ENCODE assay signal across 23 cellular contexts in the genomic region with DNA sequence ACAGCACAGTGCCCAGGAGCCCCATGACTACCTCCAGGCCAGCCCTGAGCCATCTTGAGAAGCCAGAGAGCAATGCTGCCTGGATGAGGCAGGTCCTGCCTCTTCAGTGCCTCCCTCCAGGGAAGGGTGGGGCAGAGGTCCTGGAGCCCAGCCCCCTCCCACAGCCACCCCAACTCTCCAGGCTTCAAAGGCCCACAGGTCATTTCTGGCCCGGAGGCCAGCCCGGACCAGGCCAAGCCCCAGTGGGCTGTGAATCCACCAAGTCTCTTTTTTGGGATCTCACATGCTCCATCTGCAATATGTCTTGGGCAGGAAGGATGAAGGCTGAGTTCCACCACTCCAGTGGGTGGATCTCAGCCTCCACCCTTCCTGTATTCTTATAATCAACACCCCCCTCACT. TPM values are rescaled to one million over a fixed set of nuclear protein-coding genes. Genes with fewer than 3 reads are reported as not detected.
DNase-seq lines count a peak whose midpoint lies in the region; ATAC-seq and TF ChIP-seq lines count a peak whose summit lies in the region.
"Had no signal": no experiment of that assay in that cellular context is flagged by ENCODE, and none has a peak within 500 bp of the region (broad histone marks: within the 10 kb centered on the region; RNA-seq: fewer than 3 reads in every experiment).

No MANE protein-coding gene starts in this region.

- no peak overlapping the region for H3K4me3 Mint-ChIP-seq in mesothelial cell of epicardium
- H3K4me3 Mint-ChIP-seq: CD14-positive monocyte; CD8-positive, alpha-beta memory T cell; IgD-negative memory B cell had no signal

- H3K27ac ChIP-seq in cardiac muscle cell (peak overlapping the region; percentile 65), heart left ventricle (no peak overlapping the region), WERI-Rb-1 (peak overlapping the region; percentile 35), trophoblast cell (ENCODE audit: low read depth, low read length) (no peak overlapping the region), SK-N-SH (ENCODE audit: low read depth in 2 of 2, low read length in 1 of 2) (no peak overlapping the region)
- H3K27ac ChIP-seq: KMS-11 had no signal

- H3K4me1 ChIP-seq in cardiac muscle cell (ENCODE audit: low read depth) = peaks cover 38% of the 10 kb centered on the region
- H3K4me1 ChIP-seq in heart left ventricle = peaks cover 0 to 17% (median 0%) of the 10 kb centered on the region in 12 donors
- peaks cover 17 to 19% of the 10 kb centered on the region in 2 experiments for H3K4me1 ChIP-seq in trophoblast cell (ENCODE audit: control insufficient read depth in 1 of 2, insufficient read depth in 2 of 2, low read length in 2 of 2)
- H3K4me1 ChIP-seq in SK-N-SH (ENCODE audit: control insufficient read depth in 1 of 2, insufficient read depth in 2 of 2, low read depth in 1 of 2, low read length in 1 of 2) = peaks cover 25 to 28% of the 10 kb centered on the region in 2 experiments; a peak in 2 of 4 replicates

- no peak overlapping the region for H2BK5ac ChIP-seq in trophoblast cell (ENCODE audit: low read depth, low read length, poor library complexity)

- H3K4me2 ChIP-seq in trophoblast cell (ENCODE audit: low read length) (no peak overlapping the region), SK-N-SH (no peak overlapping the region)
- H3K4me2 ChIP-seq: KMS-11 had no signal

- 63 to 85% (median 74%) methylated on average over 2 of the region's 2 CpGs for WGBS in heart left ventricle, 4 donors
- no CpG with 5 or more reads among the region's 2 CpGs for WGBS in trophoblast cell (ENCODE audit: extremely low coverage, insufficient coverage, insufficient read length)
- WGBS in SK-N-SH (ENCODE audit: low lambda C conversion rate) = 90% methylated on average over 2 of the region's 2 CpGs

- CTCF ChIA-PET in SK-N-SH (lab: Yijun Ruan, JAX) = interaction anchor here (0.7 to 2.4 kb wide), 6 partner anchors 9 to 233 kb away, joined by 3 to 11 read pairs (median 5); no protein-coding TSS in a partner anchor

- no peaks in the 10 kb centered on the region for H3K36me3 Mint-ChIP-seq in mesothelial cell of epicardium
- H3K36me3 Mint-ChIP-seq: CD14-positive monocyte; CD8-positive, alpha-beta memory T cell; IgD-negative memory B cell had no signal

- H3K36me3 ChIP-seq in cardiac muscle cell = no peaks in the 10 kb centered on the region
- no peaks in the 10 kb centered on the region for H3K36me3 ChIP-seq in heart left ventricle
- no peaks in the 10 kb centered on the region for H3K36me3 ChIP-seq in WERI-Rb-1
- no peaks in the 10 kb centered on the region for H3K36me3 ChIP-seq in trophoblast cell (ENCODE audit: control insufficient read depth in 1 of 2, insufficient read depth in 2 of 2, low read length in 2 of 2)
- H3K36me3 ChIP-seq in SK-N-SH (replicated peaks in 1 of 2; ENCODE audit: control insufficient read depth in 1 of 2, insufficient read depth in 2 of 2, low read length in 1 of 2) = no peaks in the 10 kb centered on the region

- no peak overlapping the region for H3K4ac ChIP-seq in trophoblast cell (ENCODE audit: low read depth, low read length)

- peak overlapping the region; percentile 15 for H4K91ac ChIP-seq in trophoblast cell (ENCODE audit: low read depth, low read length)

- no peak for DNase-seq in cardiac muscle cell (ENCODE audit: low read depth in 1 of 2, low spot score in 1 of 2)
- DNase-seq in heart left ventricle = no peak
- no peak for DNase-seq in WERI-Rb-1
- DNase-seq in mesothelial cell of epicardium (ENCODE audit: low spot score in 2 of 2, unreplicated experiment in 2 of 2) = no peak
- DNase-seq in trophoblast cell = no peak
- no peak for DNase-seq in NOMO-1 (lab: John Stamatoyannopoulos, UW; ENCODE audit: unreplicated experiment in 2 of 2)
- DNase-seq in SK-N-SH = no peak
- DNase-seq: AML-193; CD8-positive, alpha-beta memory T cell; DMS 273 treated with DMSO at 0.1 percent for 48 hours; DND-41; MM.1S; NCI-H1417 treated with DMSO at 0.1 percent for 48 hours; NCI-H1694 treated with DMSO at 0.1 percent for 48 hours; NCI-H2081; NCI-H2227 treated with DMSO at 0.1 percent for 48 hours; NCI-H526 treated with DMSO at 0.1 percent for 48 hours; RPMI8226 had no signal

- no peak overlapping the region for H4K8ac ChIP-seq in trophoblast cell (ENCODE audit: low read depth, low read length)

- no peaks in the 10 kb centered on the region for H3K79me2 ChIP-seq in trophoblast cell (ENCODE audit: control insufficient read depth, insufficient read depth, low read length, poor library complexity)
- no peaks in the 10 kb centered on the region for H3K79me2 ChIP-seq in SK-N-SH (ENCODE audit: insufficient read depth)

- no peaks in the 10 kb centered on the region for H3F3A ChIP-seq in SK-N-SH (replicated peaks; ENCODE audit: insufficient read depth)

- H4K12ac ChIP-seq in trophoblast cell (ENCODE audit: low read depth, low read length) = no peak overlapping the region

- H3K4me1 Mint-ChIP-seq in mesothelial cell of epicardium = peaks cover 54% of the 10 kb centered on the region
- H3K4me1 Mint-ChIP-seq: CD8-positive, alpha-beta memory T cell; IgD-negative memory B cell had no signal

- no peak overlapping the region for H2AFZ ChIP-seq in trophoblast cell (ENCODE audit: insufficient read depth, low read length, poor library complexity)
- H2AFZ ChIP-seq in SK-N-SH (ENCODE audit: low read depth) = no peak overlapping the region

- H3K9me2 ChIP-seq in SK-N-SH = no peaks in the 10 kb centered on the region

- H2BK12ac ChIP-seq in trophoblast cell (ENCODE audit: low read length) = no peak overlapping the region

- no peak overlapping the region for H3K23ac ChIP-seq in trophoblast cell (ENCODE audit: low read length)

- H2AK5ac ChIP-seq in trophoblast cell (ENCODE audit: low read length) = no peak overlapping the region

- peaks cover 23% of the 10 kb centered on the region for H3K79me1 ChIP-seq in trophoblast cell (ENCODE audit: low read length)

- no peak for TF ChIP-seq CTCF in cardiac muscle cell (IDR thresholded peaks at IDR 0.05; ENCODE audit: low read depth, low read length)
- no peak for TF ChIP-seq CTCF in heart left ventricle (IDR thresholded peaks at IDR 0.05)
- TF ChIP-seq CTCF in WERI-Rb-1 (IDR thresholded peaks at IDR 0.05; ENCODE audit: low read depth, low read length) = no peak
- no peak for TF ChIP-seq CTCF in mesothelial cell of epicardium (IDR thresholded peaks at IDR 0.05; ENCODE audit: unreplicated experiment)
- no peak for TF ChIP-seq CTCF in SK-N-SH (IDR thresholded peaks at IDR 0.05)

- H4K20me1 ChIP-seq in SK-N-SH (ENCODE audit: insufficient read depth) = no peaks in the 10 kb centered on the region

- POLR2A ChIA-PET in SK-N-SH (lab: Yijun Ruan, JAX) = no interaction called here

- H3K14ac ChIP-seq in trophoblast cell (ENCODE audit: low read length) = no peak overlapping the region

- no peak overlapping the region for H3K9ac ChIP-seq in trophoblast cell (ENCODE audit: low read length)
- H3K9ac ChIP-seq in SK-N-SH = no peak overlapping the region
- H3K9ac ChIP-seq: KMS-11 had no signal

- peak overlapping the region; percentile 79 for H3K27ac Mint-ChIP-seq in mesothelial cell of epicardium
- H3K27ac Mint-ChIP-seq: CD8-positive, alpha-beta memory T cell; IgD-negative memory B cell had no signal

- no peaks in the 10 kb centered on the region for H3K9me3 Mint-ChIP-seq in mesothelial cell of epicardium
- H3K9me3 Mint-ChIP-seq: CD14-positive monocyte; CD8-positive, alpha-beta memory T cell; H9 had no signal

- ATAC-seq in heart left ventricle (no peak), GM18511 (IDR thresholded peaks at IDR 0.05; ENCODE audit: unreplicated experiment) (no peak)

- H3K27me3 ChIP-seq in cardiac muscle cell = no peaks in the 10 kb centered on the region
- H3K27me3 ChIP-seq in heart left ventricle = no peaks in the 10 kb centered on the region
- H3K27me3 ChIP-seq in WERI-Rb-1 (ENCODE audit: insufficient read depth, low read depth, severe bottlenecking) = no peaks in the 10 kb centered on the region
- H3K27me3 ChIP-seq in trophoblast cell (ENCODE audit: insufficient read depth, low read length) = no peaks in the 10 kb centered on the region
- no peaks in the 10 kb centered on the region for H3K27me3 ChIP-seq in SK-N-SH (ENCODE audit: insufficient read depth)

- no peak overlapping the region for H3K18ac ChIP-seq in trophoblast cell (ENCODE audit: low read length)

- TF ChIP-seq RAD21 in SK-N-SH (IDR thresholded peaks at IDR 0.05; ENCODE audit: low read length) = no peak

- H3K4me3 ChIP-seq in cardiac muscle cell (no peak overlapping the region), heart left ventricle (no peak overlapping the region), WERI-Rb-1 (ENCODE audit: low read depth, low read length) (no peak overlapping the region), trophoblast cell (ENCODE audit: low read depth, low read length) (no peak overlapping the region), SK-N-SH (ENCODE audit: low read depth in 2 of 2, low read length in 1 of 2) (no peak overlapping the region)

- H3K9me3 ChIP-seq in cardiac muscle cell (ENCODE audit: low read depth) = no peaks in the 10 kb centered on the region
- no peaks in the 10 kb centered on the region for H3K9me3 ChIP-seq in heart left ventricle
- H3K9me3 ChIP-seq in WERI-Rb-1 (ENCODE audit: severe bottlenecking) = no peaks in the 10 kb centered on the region
- no peaks in the 10 kb centered on the region for H3K9me3 ChIP-seq in trophoblast cell (ENCODE audit: insufficient read depth, low read depth, low read length)
- no peaks in the 10 kb centered on the region for H3K9me3 ChIP-seq in SK-N-SH

- TF ChIP-seq POLR2A in heart left ventricle (IDR thresholded peaks at IDR 0.05) = no peak

- intact Hi-C loops in heart left ventricle (cut with DNase I) = no loop called here

- H3K27me3 Mint-ChIP-seq in mesothelial cell of epicardium (ENCODE audit: low read depth) = no peaks in the 10 kb centered on the region

- TF ChIP-seq EP300 in SK-N-SH (IDR thresholded peaks at IDR 0.05; ENCODE audit: borderline replicate concordance in 1 of 2, low read depth in 1 of 2, low read length in 1 of 2) = no peak

- H2BK120ac ChIP-seq in trophoblast cell (ENCODE audit: insufficient read depth, low read length, poor library complexity) = no peak overlapping the region

TF ChIP-seq in SK-N-SH, 30 proteins besides CTCF, POLR2A, EP300 and RAD21 (continues in another document):
- TF ChIP-seq TAF1 (IDR thresholded peaks at IDR 0.05; ENCODE audit: borderline replicate concordance, low read depth, low read length) = no peak

RNA-seq across cellular contexts. Expression of a gene that starts 36.7 kb away (rescaled TPM):
- total RNA-seq in cardiac muscle cell (13.3 and 13.5 TPM in 2 replicates), heart left ventricle (1 to 10 TPM in 1 of 9 donors, under 1 TPM in 7, not detected in 1; 0.20 to 2.2 (median 0.39) TPM), mesothelial cell of epicardium (45.5 to 50.7 TPM (median 48.3 TPM) in 3 replicates)
- polyA plus RNA-seq in cardiac muscle cell (12.9 and 14.0 TPM in 2 replicates), heart left ventricle (under 1 TPM; 0.15 to 0.28 TPM), SK-N-SH (2012; rRNA removed) (105 and 122 TPM in 2 replicates)
- polyA plus RNA-seq in trophoblast cell (2013) = 402 and 444 TPM in 2 replicates
- polyA plus RNA-seq in SK-N-SH (2012; cell fraction: cytosol; rRNA removed) = 63.4 and 86.1 TPM in 2 replicates
- 58.4 and 62.2 TPM in 2 replicates for polyA plus RNA-seq in SK-N-SH (2012; cell fraction: nucleus; rRNA removed)
- polyA plus RNA-seq: CD14-positive monocyte; CD8-positive, alpha-beta memory T cell had no signal

Comparison
In these comparisons a context has a peak if more than half of its experiments do, and no peak if none do; other contexts are left out.
1. H3K27ac ChIP-seq: peak in cardiac muscle cell (single experiment) and WERI-Rb-1 (single experiment); none in heart left ventricle (0 of 12), trophoblast cell (single experiment) and SK-N-SH (0 of 2).